ENCODE assay signal across 15 cellular contexts in genomic region chr6:14472964-14473363, GRCh38.
DNase-seq lines count a peak whose midpoint lies in the region; ATAC-seq and TF ChIP-seq lines count a peak whose summit lies in the region.
"Had no signal": no experiment of that assay in that cellular context is flagged by ENCODE, and none has a peak within 500 bp of the region (broad histone marks: within the 10 kb centered on the region; RNA-seq: fewer than 3 reads in every experiment).

No MANE protein-coding gene starts in this region.

- TF ChIP-seq CTCF in MM.1S (IDR thresholded peaks at IDR 0.05; ENCODE audit: low read length) = no peak
- TF ChIP-seq CTCF in chondrocyte (IDR thresholded peaks at IDR 0.05) = no peak
- TF ChIP-seq CTCF in psoas muscle (IDR thresholded peaks at IDR 0.05) = no peak

- H3K4me1 Mint-ChIP-seq in chondrocyte (ENCODE audit: low read depth) = peaks cover 15% of the 10 kb centered on the region

- H3K79me2 ChIP-seq in MM.1S (ENCODE audit: low read length) = no peaks in the 10 kb centered on the region

- no peaks in the 10 kb centered on the region for H3K27me3 Mint-ChIP-seq in chondrocyte (ENCODE audit: low read depth)
- H3K27me3 Mint-ChIP-seq: progenitor cell of endocrine pancreas had no signal

- H3K9me2 ChIP-seq in MM.1S (replicated peaks; ENCODE audit: insufficient read depth, low read length) = no peaks in the 10 kb centered on the region

- H3K4me3 Mint-ChIP-seq in chondrocyte (ENCODE audit: unreplicated experiment) = no peak overlapping the region

- H3K9me3 Mint-ChIP-seq in chondrocyte (ENCODE audit: low read depth) = peaks cover 3% of the 10 kb centered on the region

- H3K4me1 ChIP-seq in MM.1S (ENCODE audit: low read length) (no peaks in the 10 kb centered on the region), psoas muscle (peaks cover 21% of the 10 kb centered on the region)
- H3K4me1 ChIP-seq: breast epithelium had no signal

- no peak overlapping the region for H3K27ac ChIP-seq in MM.1S (ENCODE audit: low read length)
- H3K27ac ChIP-seq in psoas muscle = peak overlapping the region; percentile 53
- H3K27ac ChIP-seq: breast epithelium had no signal

- no peak overlapping the region for H3K9ac ChIP-seq in MM.1S (ENCODE audit: low read length)

- H3K27me3 ChIP-seq in MM.1S (replicated peaks; ENCODE audit: insufficient read depth, low read length) (no peaks in the 10 kb centered on the region), psoas muscle (ENCODE audit: insufficient read depth in 3 of 3, low read length in 2 of 3) (no peaks in the 10 kb centered on the region)
- H3K27me3 ChIP-seq: breast epithelium had no signal

- H3K36me3 Mint-ChIP-seq in chondrocyte (ENCODE audit: low read depth) = no peaks in the 10 kb centered on the region
- H3K36me3 Mint-ChIP-seq: CD14-positive monocyte had no signal

- DNase-seq in GM04504 (ENCODE audit: low read depth) (peak; percentile 24), MM.1S (peak; percentile 7), chondrocyte (ENCODE audit: low spot score) (no peak), psoas muscle (no peak), posterior cingulate gyrus (no peak), kidney glomerular epithelial cell (lab: John Stamatoyannopoulos, UW) (no peak), NCI-H1092 treated with DMSO at 0.1 percent for 48 hours (lab: John Stamatoyannopoulos, UW) (no peak), inferior parietal cortex (ENCODE audit: extremely low spot score) (no peak)
- DNase-seq: activated CD4-positive, alpha-beta T cell treated with anti-CD3 and anti-CD28 coated beads, Interleukin-2, amount 50 U/mL, for 4 hours; DMS79; NCI-H82 had no signal

- peak; percentile 65 to 67 (median 66) for ATAC-seq in psoas muscle

- 30 to 54% (median 37%) methylated on average over 9 of the region's 9 CpGs for WGBS in psoas muscle, 3 donors

- H3K36me3 ChIP-seq in MM.1S (replicated peaks; ENCODE audit: insufficient read depth, low read length) = no peaks in the 10 kb centered on the region
- no peaks in the 10 kb centered on the region for H3K36me3 ChIP-seq in psoas muscle (ENCODE audit: insufficient read depth in 1 of 2, low read depth in 1 of 2)
- H3K36me3 ChIP-seq: breast epithelium had no signal

- H3K27ac Mint-ChIP-seq in chondrocyte (ENCODE audit: unreplicated experiment) = peak overlapping the region; percentile 73
- H3K27ac Mint-ChIP-seq: activated T-helper 2 cell treated with anti-CD3 and anti-CD28 coated beads, Interferon-gamma antibody, Interleukin-2, Interleukin-4, amounts not matched to agents 10 μg/mL and 5 μg/mL and 100 μg/mL, durations not matched to agents 14 hours and 24 hours and 36 hours; progenitor cell of endocrine pancreas had no signal

- H4K20me1 ChIP-seq in MM.1S (ENCODE audit: insufficient read depth, low read length) = no peaks in the 10 kb centered on the region

- H3K9me3 ChIP-seq in MM.1S (replicated peaks; ENCODE audit: insufficient read depth, low read length) (no peaks in the 10 kb centered on the region), psoas muscle (no peaks in the 10 kb centered on the region)

- intact Hi-C loops in psoas muscle (cut with DNase I) = no loop called here
- intact Hi-C loops in posterior cingulate gyrus (cut with DNase I) = no loop called here

- H3K4me2 ChIP-seq in MM.1S (ENCODE audit: low read depth, low read length) = no peak overlapping the region

- H3F3A ChIP-seq in MM.1S (ENCODE audit: insufficient read depth, low read length) = no peaks in the 10 kb centered on the region

- no peak overlapping the region for H2AFZ ChIP-seq in MM.1S (ENCODE audit: low read length)

- H3K4me3 ChIP-seq in MM.1S (ENCODE audit: low read length) = no peak overlapping the region
- no peak overlapping the region for H3K4me3 ChIP-seq in psoas muscle
- H3K4me3 ChIP-seq: breast epithelium had no signal

Comparison
In these comparisons a context has a peak if more than half of its experiments do, and no peak if none do; other contexts are left out.
1. DNase-seq: peak in GM04504 (single experiment) and MM.1S (single experiment); none in chondrocyte (single experiment), psoas muscle (0 of 2), posterior cingulate gyrus (0 of 10), kidney glomerular epithelial cell (single experiment), NCI-H1092 treated with DMSO at 0.1 percent for 48 hours (single experiment) and inferior parietal cortex (single experiment).